In the genomic region with DNA sequence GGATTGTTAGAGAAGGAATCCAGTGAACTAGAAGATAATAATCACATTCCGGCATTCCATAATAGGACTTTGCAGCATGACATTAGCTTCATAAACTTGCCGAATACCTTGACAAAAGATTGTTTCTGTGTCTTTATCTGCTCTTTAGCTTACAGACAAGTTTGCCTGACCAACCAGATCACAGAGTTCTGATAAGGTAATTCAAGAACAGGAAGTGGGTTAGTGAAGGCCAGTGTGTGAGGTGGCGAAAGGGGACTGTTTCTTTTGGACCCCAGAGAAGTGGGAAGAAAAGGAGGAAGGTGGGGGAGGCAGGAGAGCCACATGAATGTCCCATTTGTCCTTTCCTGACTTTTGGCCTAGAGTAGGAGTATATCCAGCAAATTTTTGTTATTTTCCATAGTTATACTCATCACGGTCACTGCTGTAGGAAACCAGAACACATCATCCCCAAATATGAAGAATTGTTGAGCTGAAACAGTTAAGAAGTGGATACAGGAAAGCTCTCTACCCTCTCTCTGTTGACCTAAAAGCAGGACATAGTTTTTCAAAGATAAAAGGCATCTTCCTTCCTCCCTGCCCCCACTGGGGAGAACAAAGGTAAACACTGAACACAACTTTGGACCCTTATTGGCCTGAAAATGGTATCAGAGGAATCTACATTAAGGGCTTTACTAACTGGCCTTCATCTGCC, we compare ENCODE assay signal across 1 cellular context.
A peak's percentile ranks its signal among the peaks of the same experiment; 100 is the strongest.
TF ChIP-seq lines count a peak whose summit lies in the region.

No MANE protein-coding gene starts in this region.

TF ChIP-seq in HepG2, 621 proteins besides CTCF, POLR2A, EP300 and RAD21 (continued from another document and continues in another):
- TF ChIP-seq, protein P1, sequence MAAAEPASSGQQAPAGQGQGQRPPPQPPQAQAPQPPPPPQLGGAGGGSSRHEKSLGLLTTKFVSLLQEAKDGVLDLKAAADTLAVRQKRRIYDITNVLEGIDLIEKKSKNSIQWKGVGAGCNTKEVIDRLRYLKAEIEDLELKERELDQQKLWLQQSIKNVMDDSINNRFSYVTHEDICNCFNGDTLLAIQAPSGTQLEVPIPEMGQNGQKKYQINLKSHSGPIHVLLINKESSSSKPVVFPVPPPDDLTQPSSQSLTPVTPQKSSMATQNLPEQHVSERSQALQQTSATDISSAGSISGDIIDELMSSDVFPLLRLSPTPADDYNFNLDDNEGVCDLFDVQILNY (CRISPR knock-in tag; conservative IDR thresholded peaks at IDR 0.05): no peak
- TF ChIP-seq, protein P2, sequence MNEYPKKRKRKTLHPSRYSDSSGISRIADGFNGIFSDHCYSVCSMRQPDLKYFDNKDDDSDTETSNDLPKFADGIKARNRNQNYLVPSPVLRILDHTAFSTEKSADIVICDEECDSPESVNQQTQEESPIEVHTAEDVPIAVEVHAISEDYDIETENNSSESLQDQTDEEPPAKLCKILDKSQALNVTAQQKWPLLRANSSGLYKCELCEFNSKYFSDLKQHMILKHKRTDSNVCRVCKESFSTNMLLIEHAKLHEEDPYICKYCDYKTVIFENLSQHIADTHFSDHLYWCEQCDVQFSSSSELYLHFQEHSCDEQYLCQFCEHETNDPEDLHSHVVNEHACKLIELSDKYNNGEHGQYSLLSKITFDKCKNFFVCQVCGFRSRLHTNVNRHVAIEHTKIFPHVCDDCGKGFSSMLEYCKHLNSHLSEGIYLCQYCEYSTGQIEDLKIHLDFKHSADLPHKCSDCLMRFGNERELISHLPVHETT (CRISPR knock-in tag; conservative IDR thresholded peaks at IDR 0.05): no peak; the same call in 1 of the 2 replicates
- TF ChIP-seq ZNF761 (CRISPR knock-in tag; conservative IDR thresholded peaks at IDR 0.05) (0 out of 2 replicates have a peak, but pooled peaks have one; percentile 9), RARA (CRISPR knock-in tag; IDR thresholded peaks at IDR 0.05) (peak; percentile 94), JDP2 (CRISPR knock-in tag; IDR thresholded peaks at IDR 0.05; ENCODE audit: borderline replicate concordance) (no peak), ZNF232 (CRISPR knock-in tag; IDR thresholded peaks at IDR 0.05; ENCODE audit: borderline replicate concordance) (no peak; the same call in 1 of the 2 replicates), KDM5A (IDR thresholded peaks at IDR 0.05; ENCODE audit: borderline replicate concordance, low read length) (no peak), ZNF567 (CRISPR knock-in tag; IDR thresholded peaks at IDR 0.05; ENCODE audit: borderline replicate concordance) (no peak), PAX8 (CRISPR knock-in tag; IDR thresholded peaks at IDR 0.05; ENCODE audit: borderline replicate concordance) (no peak), KDM5B (CRISPR knock-in tag; IDR thresholded peaks at IDR 0.05; ENCODE audit: borderline replicate concordance) (no peak), FOXJ3 (CRISPR knock-in tag; IDR thresholded peaks at IDR 0.05; ENCODE audit: borderline replicate concordance) (peak; percentile 97), NFE2L1 (CRISPR knock-in tag; IDR thresholded peaks at IDR 0.05; ENCODE audit: borderline replicate concordance) (no peak), ZNF251 (CRISPR knock-in tag; IDR thresholded peaks at IDR 0.05) (no peak), RBAK (CRISPR knock-in tag; IDR thresholded peaks at IDR 0.05) (no peak; the same call in 1 of the 2 replicates), SP1 (IDR thresholded peaks at IDR 0.05) (no peak), SP1 (CRISPR knock-in tag; IDR thresholded peaks at IDR 0.05) (no peak; the same call in none of the 2 replicates), ZNF737 (CRISPR knock-in tag; IDR thresholded peaks at IDR 0.05; ENCODE audit: borderline replicate concordance) (no peak), CCAR2 (optimal IDR thresholded peaks at IDR 0.05; ENCODE audit: low read depth, low read length) (no peak), ZNF235 (CRISPR knock-in tag; IDR thresholded peaks at IDR 0.05; ENCODE audit: borderline replicate concordance) (no peak), ZNF263 (CRISPR knock-in tag; IDR thresholded peaks at IDR 0.05) (no peak; the same call in 1 of the 2 replicates), CREM (IDR thresholded peaks at IDR 0.05) (peak; percentile 96), CREM (CRISPR knock-in tag; IDR thresholded peaks at IDR 0.05) (no peak), ZNF430 (CRISPR knock-in tag; IDR thresholded peaks at IDR 0.05) (peak; percentile 90), ZNF776 (CRISPR knock-in tag; IDR thresholded peaks at IDR 0.05) (no peak), STAG1 (CRISPR knock-in tag; IDR thresholded peaks at IDR 0.05) (peak; percentile 57), ZNF878 (CRISPR knock-in tag; IDR thresholded peaks at IDR 0.05) (peak; percentile 88; the same call in 1 of the 2 replicates), KAT2B (IDR thresholded peaks at IDR 0.05; ENCODE audit: borderline replicate concordance, low read depth, low read length) (no peak), FOXA1 (IDR thresholded peaks at IDR 0.05) (peak; percentile 92), FOXA1 (CRISPR knock-in tag; IDR thresholded peaks at IDR 0.05) (peak; percentile 100), CEBPB (IDR thresholded peaks at IDR 0.05; ENCODE audit: borderline replicate concordance, low read depth, low read length) (no peak), ISL2 (CRISPR knock-in tag; IDR thresholded peaks at IDR 0.05) (peak; percentile 99), PHB2 (IDR thresholded peaks at IDR 0.05; ENCODE audit: partially characterized antibody) (no peak)
- TF ChIP-seq, protein P3, sequence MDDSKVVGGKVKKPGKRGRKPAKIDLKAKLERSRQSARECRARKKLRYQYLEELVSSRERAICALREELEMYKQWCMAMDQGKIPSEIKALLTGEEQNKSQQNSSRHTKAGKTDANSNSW (CRISPR knock-in tag; IDR thresholded peaks at IDR 0.05; ENCODE audit: borderline replicate concordance): no peak
- TF ChIP-seq, protein P4, sequence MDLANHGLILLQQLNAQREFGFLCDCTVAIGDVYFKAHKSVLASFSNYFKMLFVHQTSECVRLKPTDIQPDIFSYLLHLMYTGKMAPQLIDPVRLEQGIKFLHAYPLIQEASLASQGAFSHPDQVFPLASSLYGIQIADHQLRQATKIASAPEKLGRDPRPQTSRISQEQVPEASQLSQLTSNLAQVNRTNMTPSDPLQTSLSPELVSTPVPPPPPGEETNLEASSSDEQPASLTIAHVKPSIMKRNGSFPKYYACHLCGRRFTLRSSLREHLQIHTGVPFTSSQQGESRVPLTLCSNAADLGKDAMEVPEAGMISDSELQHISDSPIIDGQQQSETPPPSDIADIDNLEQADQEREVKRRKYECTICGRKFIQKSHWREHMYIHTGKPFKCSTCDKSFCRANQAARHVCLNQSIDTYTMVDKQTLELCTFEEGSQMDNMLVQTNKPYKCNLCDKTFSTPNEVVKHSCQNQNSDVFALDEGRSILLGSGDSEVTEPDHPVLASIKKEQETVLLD (CRISPR knock-in tag; IDR thresholded peaks at IDR 0.05; ENCODE audit: low read depth): no peak
- TF ChIP-seq, protein P5, sequence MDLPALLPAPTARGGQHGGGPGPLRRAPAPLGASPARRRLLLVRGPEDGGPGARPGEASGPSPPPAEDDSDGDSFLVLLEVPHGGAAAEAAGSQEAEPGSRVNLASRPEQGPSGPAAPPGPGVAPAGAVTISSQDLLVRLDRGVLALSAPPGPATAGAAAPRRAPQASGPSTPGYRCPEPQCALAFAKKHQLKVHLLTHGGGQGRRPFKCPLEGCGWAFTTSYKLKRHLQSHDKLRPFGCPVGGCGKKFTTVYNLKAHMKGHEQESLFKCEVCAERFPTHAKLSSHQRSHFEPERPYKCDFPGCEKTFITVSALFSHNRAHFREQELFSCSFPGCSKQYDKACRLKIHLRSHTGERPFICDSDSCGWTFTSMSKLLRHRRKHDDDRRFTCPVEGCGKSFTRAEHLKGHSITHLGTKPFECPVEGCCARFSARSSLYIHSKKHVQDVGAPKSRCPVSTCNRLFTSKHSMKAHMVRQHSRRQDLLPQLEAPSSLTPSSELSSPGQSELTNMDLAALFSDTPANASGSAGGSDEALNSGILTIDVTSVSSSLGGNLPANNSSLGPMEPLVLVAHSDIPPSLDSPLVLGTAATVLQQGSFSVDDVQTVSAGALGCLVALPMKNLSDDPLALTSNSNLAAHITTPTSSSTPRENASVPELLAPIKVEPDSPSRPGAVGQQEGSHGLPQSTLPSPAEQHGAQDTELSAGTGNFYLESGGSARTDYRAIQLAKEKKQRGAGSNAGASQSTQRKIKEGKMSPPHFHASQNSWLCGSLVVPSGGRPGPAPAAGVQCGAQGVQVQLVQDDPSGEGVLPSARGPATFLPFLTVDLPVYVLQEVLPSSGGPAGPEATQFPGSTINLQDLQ (CRISPR knock-in tag; IDR thresholded peaks at IDR 0.05): no peak
- TF ChIP-seq, protein P6, sequence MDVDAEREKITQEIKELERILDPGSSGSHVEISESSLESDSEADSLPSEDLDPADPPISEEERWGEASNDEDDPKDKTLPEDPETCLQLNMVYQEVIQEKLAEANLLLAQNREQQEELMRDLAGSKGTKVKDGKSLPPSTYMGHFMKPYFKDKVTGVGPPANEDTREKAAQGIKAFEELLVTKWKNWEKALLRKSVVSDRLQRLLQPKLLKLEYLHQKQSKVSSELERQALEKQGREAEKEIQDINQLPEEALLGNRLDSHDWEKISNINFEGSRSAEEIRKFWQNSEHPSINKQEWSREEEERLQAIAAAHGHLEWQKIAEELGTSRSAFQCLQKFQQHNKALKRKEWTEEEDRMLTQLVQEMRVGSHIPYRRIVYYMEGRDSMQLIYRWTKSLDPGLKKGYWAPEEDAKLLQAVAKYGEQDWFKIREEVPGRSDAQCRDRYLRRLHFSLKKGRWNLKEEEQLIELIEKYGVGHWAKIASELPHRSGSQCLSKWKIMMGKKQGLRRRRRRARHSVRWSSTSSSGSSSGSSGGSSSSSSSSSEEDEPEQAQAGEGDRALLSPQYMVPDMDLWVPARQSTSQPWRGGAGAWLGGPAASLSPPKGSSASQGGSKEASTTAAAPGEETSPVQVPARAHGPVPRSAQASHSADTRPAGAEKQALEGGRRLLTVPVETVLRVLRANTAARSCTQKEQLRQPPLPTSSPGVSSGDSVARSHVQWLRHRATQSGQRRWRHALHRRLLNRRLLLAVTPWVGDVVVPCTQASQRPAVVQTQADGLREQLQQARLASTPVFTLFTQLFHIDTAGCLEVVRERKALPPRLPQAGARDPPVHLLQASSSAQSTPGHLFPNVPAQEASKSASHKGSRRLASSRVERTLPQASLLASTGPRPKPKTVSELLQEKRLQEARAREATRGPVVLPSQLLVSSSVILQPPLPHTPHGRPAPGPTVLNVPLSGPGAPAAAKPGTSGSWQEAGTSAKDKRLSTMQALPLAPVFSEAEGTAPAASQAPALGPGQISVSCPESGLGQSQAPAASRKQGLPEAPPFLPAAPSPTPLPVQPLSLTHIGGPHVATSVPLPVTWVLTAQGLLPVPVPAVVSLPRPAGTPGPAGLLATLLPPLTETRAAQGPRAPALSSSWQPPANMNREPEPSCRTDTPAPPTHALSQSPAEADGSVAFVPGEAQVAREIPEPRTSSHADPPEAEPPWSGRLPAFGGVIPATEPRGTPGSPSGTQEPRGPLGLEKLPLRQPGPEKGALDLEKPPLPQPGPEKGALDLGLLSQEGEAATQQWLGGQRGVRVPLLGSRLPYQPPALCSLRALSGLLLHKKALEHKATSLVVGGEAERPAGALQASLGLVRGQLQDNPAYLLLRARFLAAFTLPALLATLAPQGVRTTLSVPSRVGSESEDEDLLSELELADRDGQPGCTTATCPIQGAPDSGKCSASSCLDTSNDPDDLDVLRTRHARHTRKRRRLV (CRISPR knock-in tag; IDR thresholded peaks at IDR 0.05): no peak
- TF ChIP-seq, protein P7, sequence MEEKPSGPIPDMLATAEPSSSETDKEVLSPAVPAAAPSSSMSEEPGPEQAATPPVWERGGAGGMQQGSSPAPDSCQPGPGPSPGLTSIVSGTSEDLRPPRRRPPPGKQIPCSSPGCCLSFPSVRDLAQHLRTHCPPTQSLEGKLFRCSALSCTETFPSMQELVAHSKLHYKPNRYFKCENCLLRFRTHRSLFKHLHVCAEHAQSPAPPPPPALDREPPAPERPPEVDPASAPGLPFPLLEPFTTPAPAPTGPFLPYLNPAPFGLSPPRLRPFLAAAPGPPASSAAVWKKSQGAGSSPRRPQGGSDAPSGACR (CRISPR knock-in tag; IDR thresholded peaks at IDR 0.05): peak; percentile 95
- TF ChIP-seq, protein P8, sequence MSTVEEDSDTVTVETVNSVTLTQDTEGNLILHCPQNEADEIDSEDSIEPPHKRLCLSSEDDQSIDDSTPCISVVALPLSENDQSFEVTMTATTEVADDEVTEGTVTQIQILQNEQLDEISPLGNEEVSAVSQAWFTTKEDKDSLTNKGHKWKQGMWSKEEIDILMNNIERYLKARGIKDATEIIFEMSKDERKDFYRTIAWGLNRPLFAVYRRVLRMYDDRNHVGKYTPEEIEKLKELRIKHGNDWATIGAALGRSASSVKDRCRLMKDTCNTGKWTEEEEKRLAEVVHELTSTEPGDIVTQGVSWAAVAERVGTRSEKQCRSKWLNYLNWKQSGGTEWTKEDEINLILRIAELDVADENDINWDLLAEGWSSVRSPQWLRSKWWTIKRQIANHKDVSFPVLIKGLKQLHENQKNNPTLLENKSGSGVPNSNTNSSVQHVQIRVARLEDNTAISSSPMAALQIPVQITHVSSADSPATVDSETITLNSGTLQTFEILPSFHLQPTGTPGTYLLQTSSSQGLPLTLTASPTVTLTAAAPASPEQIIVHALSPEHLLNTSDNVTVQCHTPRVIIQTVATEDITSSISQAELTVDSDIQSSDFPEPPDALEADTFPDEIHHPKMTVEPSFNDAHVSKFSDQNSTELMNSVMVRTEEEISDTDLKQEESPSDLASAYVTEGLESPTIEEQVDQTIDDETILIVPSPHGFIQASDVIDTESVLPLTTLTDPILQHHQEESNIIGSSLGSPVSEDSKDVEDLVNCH (CRISPR knock-in tag; IDR thresholded peaks at IDR 0.05): no peak; the same call in 1 of the 2 replicates
- TF ChIP-seq, protein P9, sequence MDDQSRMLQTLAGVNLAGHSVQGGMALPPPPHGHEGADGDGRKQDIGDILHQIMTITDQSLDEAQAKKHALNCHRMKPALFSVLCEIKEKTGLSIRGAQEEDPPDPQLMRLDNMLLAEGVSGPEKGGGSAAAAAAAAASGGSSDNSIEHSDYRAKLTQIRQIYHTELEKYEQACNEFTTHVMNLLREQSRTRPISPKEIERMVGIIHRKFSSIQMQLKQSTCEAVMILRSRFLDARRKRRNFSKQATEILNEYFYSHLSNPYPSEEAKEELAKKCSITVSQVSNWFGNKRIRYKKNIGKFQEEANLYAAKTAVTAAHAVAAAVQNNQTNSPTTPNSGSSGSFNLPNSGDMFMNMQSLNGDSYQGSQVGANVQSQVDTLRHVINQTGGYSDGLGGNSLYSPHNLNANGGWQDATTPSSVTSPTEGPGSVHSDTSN (CRISPR knock-in tag; IDR thresholded peaks at IDR 0.05; ENCODE audit: borderline replicate concordance): no peak
- TF ChIP-seq, protein P10, sequence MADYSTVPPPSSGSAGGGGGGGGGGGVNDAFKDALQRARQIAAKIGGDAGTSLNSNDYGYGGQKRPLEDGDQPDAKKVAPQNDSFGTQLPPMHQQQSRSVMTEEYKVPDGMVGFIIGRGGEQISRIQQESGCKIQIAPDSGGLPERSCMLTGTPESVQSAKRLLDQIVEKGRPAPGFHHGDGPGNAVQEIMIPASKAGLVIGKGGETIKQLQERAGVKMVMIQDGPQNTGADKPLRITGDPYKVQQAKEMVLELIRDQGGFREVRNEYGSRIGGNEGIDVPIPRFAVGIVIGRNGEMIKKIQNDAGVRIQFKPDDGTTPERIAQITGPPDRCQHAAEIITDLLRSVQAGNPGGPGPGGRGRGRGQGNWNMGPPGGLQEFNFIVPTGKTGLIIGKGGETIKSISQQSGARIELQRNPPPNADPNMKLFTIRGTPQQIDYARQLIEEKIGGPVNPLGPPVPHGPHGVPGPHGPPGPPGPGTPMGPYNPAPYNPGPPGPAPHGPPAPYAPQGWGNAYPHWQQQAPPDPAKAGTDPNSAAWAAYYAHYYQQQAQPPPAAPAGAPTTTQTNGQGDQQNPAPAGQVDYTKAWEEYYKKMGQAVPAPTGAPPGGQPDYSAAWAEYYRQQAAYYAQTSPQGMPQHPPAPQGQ (CRISPR knock-in tag; IDR thresholded peaks at IDR 0.05; ENCODE audit: borderline replicate concordance): 0 out of 2 replicates have a peak, but pooled peaks have one; percentile 75
- TF ChIP-seq, protein P11, sequence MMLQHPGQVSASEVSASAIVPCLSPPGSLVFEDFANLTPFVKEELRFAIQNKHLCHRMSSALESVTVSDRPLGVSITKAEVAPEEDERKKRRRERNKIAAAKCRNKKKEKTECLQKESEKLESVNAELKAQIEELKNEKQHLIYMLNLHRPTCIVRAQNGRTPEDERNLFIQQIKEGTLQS (CRISPR knock-in tag; IDR thresholded peaks at IDR 0.05): no peak; the same call in 1 of the 2 replicates
